9 cellular contexts compared by ENCODE assay signal in genomic region chr10:84012831-84013458, GRCh38.
DNase-seq lines count a peak whose midpoint lies in the region; ATAC-seq and TF ChIP-seq lines count a peak whose summit lies in the region.
"Had no signal": no experiment of that assay in that cellular context is flagged by ENCODE, and none has a peak within 500 bp of the region (broad histone marks: within the 10 kb centered on the region; RNA-seq: fewer than 3 reads in every experiment).

No MANE protein-coding gene starts in this region.

- TF ChIP-seq CTCF in GM23338 (conservative IDR thresholded peaks at IDR 0.05; ENCODE audit: low read depth in 2 of 2) (no peak), prostate gland (IDR thresholded peaks at IDR 0.05) (no peak)

- peak overlapping the region; percentile 37 for H3K27ac Mint-ChIP-seq in activated CD4-positive, alpha-beta memory T cell treated with anti-CD3 and anti-CD28 coated beads, Interleukin-2, amount 10 ng/mL, durations not matched to agents 7 days and 5 days
- no peak overlapping the region for H3K27ac Mint-ChIP-seq in activated CD4-positive, alpha-beta memory T cell treated with anti-CD3 and anti-CD28 coated beads for 36 hours
- no peak overlapping the region for H3K27ac Mint-ChIP-seq in GM23338
- no peak overlapping the region for H3K27ac Mint-ChIP-seq in stimulated activated memory B cell treated with anti-CD40 and anti-IgM and Interleukin-4, amounts not matched to agents 10 μg/mL and 1 μg/mL and 100 μg/mL, for 72 hours

- H3K4me3 Mint-ChIP-seq in activated CD4-positive, alpha-beta memory T cell treated with anti-CD3 and anti-CD28 coated beads, Interleukin-2, amount 10 ng/mL, durations not matched to agents 7 days and 5 days, result no peak overlapping the region
- no peak overlapping the region for H3K4me3 Mint-ChIP-seq in activated CD4-positive, alpha-beta memory T cell treated with anti-CD3 and anti-CD28 coated beads for 36 hours
- H3K4me3 Mint-ChIP-seq in GM23338, result no peak overlapping the region
- H3K4me3 Mint-ChIP-seq in stimulated activated memory B cell treated with anti-CD40 and anti-IgM and Interleukin-4, amounts not matched to agents 10 μg/mL and 1 μg/mL and 100 μg/mL, for 72 hours, result no peak overlapping the region

- peaks cover 4% of the 10 kb centered on the region for H3K36me3 Mint-ChIP-seq in activated CD4-positive, alpha-beta memory T cell treated with anti-CD3 and anti-CD28 coated beads, Interleukin-2, amount 10 ng/mL, durations not matched to agents 7 days and 5 days (ENCODE audit: low read depth)
- no peaks in the 10 kb centered on the region for H3K36me3 Mint-ChIP-seq in activated CD4-positive, alpha-beta memory T cell treated with anti-CD3 and anti-CD28 coated beads for 36 hours
- peaks cover 3% of the 10 kb centered on the region; the same call in 1 of the 3 replicates for H3K36me3 Mint-ChIP-seq in GM23338 (ENCODE audit: low read depth)
- peaks cover 3% of the 10 kb centered on the region for H3K36me3 Mint-ChIP-seq in stimulated activated memory B cell treated with anti-CD40 and anti-IgM and Interleukin-4, amounts not matched to agents 10 μg/mL and 1 μg/mL and 100 μg/mL, for 72 hours

- no peaks in the 10 kb centered on the region for H3K79me2 ChIP-seq in GM23338 (replicated peaks; ENCODE audit: insufficient read depth)

- H3K36me3 ChIP-seq in GM23338 (ENCODE audit: insufficient read depth) (no peaks in the 10 kb centered on the region), prostate gland (no peaks in the 10 kb centered on the region)

- TF ChIP-seq POLR2A in prostate gland (IDR thresholded peaks at IDR 0.05), result no peak

- 70% methylated on average over 2 of the region's 2 CpGs for WGBS in prostate gland

- H3K27ac ChIP-seq in GM23338 (ENCODE audit: low read depth), result no peak overlapping the region
- no peak overlapping the region for H3K27ac ChIP-seq in prostate gland

- peak overlapping the region; percentile 81 for H2AFZ ChIP-seq in GM23338

- intact Hi-C loops in activated CD4-positive, alpha-beta memory T cell treated with anti-CD3 and anti-CD28 coated beads for 36 hours (cut with micrococcal nuclease), result no loop called here
- intact Hi-C loops in prostate gland (cut with DNase I), result no loop called here

- H3K4me2 ChIP-seq in GM23338, result no peak overlapping the region

- POLR2A ChIA-PET in activated CD4-positive, alpha-beta memory T cell treated with anti-CD3 and anti-CD28 coated beads, Interleukin-2, amount 10 ng/mL, durations not matched to agents 7 days and 5 days (lab: Charles Lee), result no interaction called here
- POLR2A ChIA-PET in activated CD4-positive, alpha-beta memory T cell treated with anti-CD3 and anti-CD28 coated beads for 36 hours (lab: Charles Lee), result no interaction called here

- H3K4me1 ChIP-seq in GM23338 (ENCODE audit: insufficient read depth) (0 out of 2 replicates have a peak, but pooled peaks cover 7% of the 10 kb centered on the region), prostate gland (replicated peaks) (no peaks in the 10 kb centered on the region)

- H3F3A ChIP-seq in GM23338 (replicated peaks; ENCODE audit: low read depth), result no peaks in the 10 kb centered on the region

- H4K20me1 ChIP-seq in GM23338 (replicated peaks; ENCODE audit: insufficient read depth), result no peaks in the 10 kb centered on the region

- peaks cover 8% of the 10 kb centered on the region for H3K9me2 ChIP-seq in GM23338 (ENCODE audit: insufficient read depth)

- H3K4me3 ChIP-seq in GM23338 (no peak overlapping the region), prostate gland (no peak overlapping the region)

- no peaks in the 10 kb centered on the region for H3K9me3 Mint-ChIP-seq in activated CD4-positive, alpha-beta memory T cell treated with anti-CD3 and anti-CD28 coated beads, Interleukin-2, amount 10 ng/mL, durations not matched to agents 7 days and 5 days
- no peaks in the 10 kb centered on the region for H3K9me3 Mint-ChIP-seq in activated CD4-positive, alpha-beta memory T cell treated with anti-CD3 and anti-CD28 coated beads for 36 hours
- H3K9me3 Mint-ChIP-seq in GM23338, result peaks cover 7% of the 10 kb centered on the region; the same call in 2 of the 3 replicates
- no peaks in the 10 kb centered on the region for H3K9me3 Mint-ChIP-seq in stimulated activated memory B cell treated with anti-CD40 and anti-IgM and Interleukin-4, amounts not matched to agents 10 μg/mL and 1 μg/mL and 100 μg/mL, for 72 hours

- CTCF ChIA-PET in activated CD4-positive, alpha-beta memory T cell treated with anti-CD3 and anti-CD28 coated beads, Interleukin-2, amount 10 ng/mL, durations not matched to agents 7 days and 5 days (lab: Charles Lee), result interaction anchor here (1.4 kb wide), 1 partner anchor 17 kb away, joined by 3 read pairs; no protein-coding TSS in a partner anchor
- CTCF ChIA-PET in activated CD4-positive, alpha-beta memory T cell treated with anti-CD3 and anti-CD28 coated beads for 36 hours (lab: Charles Lee), result no interaction called here

- H3K27me3 ChIP-seq in GM23338 (ENCODE audit: insufficient read depth) (no peaks in the 10 kb centered on the region), prostate gland (replicated peaks; ENCODE audit: insufficient read depth) (no peaks in the 10 kb centered on the region)

- peaks cover 19% of the 10 kb centered on the region for H3K4me1 Mint-ChIP-seq in activated CD4-positive, alpha-beta memory T cell treated with anti-CD3 and anti-CD28 coated beads, Interleukin-2, amount 10 ng/mL, durations not matched to agents 7 days and 5 days
- peaks cover 4% of the 10 kb centered on the region for H3K4me1 Mint-ChIP-seq in activated CD4-positive, alpha-beta memory T cell treated with anti-CD3 and anti-CD28 coated beads for 36 hours (ENCODE audit: low read depth)
- peaks cover 6% of the 10 kb centered on the region for H3K4me1 Mint-ChIP-seq in GM23338
- peaks cover 6% of the 10 kb centered on the region for H3K4me1 Mint-ChIP-seq in stimulated activated memory B cell treated with anti-CD40 and anti-IgM and Interleukin-4, amounts not matched to agents 10 μg/mL and 1 μg/mL and 100 μg/mL, for 72 hours

- peaks cover 4% of the 10 kb centered on the region for H3K27me3 Mint-ChIP-seq in activated CD4-positive, alpha-beta memory T cell treated with anti-CD3 and anti-CD28 coated beads, Interleukin-2, amount 10 ng/mL, durations not matched to agents 7 days and 5 days
- H3K27me3 Mint-ChIP-seq in activated CD4-positive, alpha-beta memory T cell treated with anti-CD3 and anti-CD28 coated beads for 36 hours, result peaks cover 7% of the 10 kb centered on the region
- H3K27me3 Mint-ChIP-seq in GM23338 (ENCODE audit: insufficient read depth, low read depth, poor library complexity), result no peaks in the 10 kb centered on the region
- H3K27me3 Mint-ChIP-seq in stimulated activated memory B cell treated with anti-CD40 and anti-IgM and Interleukin-4, amounts not matched to agents 10 μg/mL and 1 μg/mL and 100 μg/mL, for 72 hours, result peaks cover 56% of the 10 kb centered on the region

- H3K9me3 ChIP-seq in prostate gland, result no peaks in the 10 kb centered on the region

- ATAC-seq in GM23338, result no peak
- ATAC-seq in HG03342 (IDR thresholded peaks at IDR 0.05; ENCODE audit: unreplicated experiment), result peak; percentile 97
- peak; percentile 82 for ATAC-seq in stimulated activated memory B cell treated with anti-CD40 and anti-IgM and Interleukin-4, amounts not matched to agents 10 μg/mL and 1 μg/mL and 100 μg/mL, for 72 hours
- ATAC-seq: SK-N-SH treated with all-trans-retinoic acid at 6 μM for 48 hours had no signal

- DNase-seq in activated CD4-positive, alpha-beta memory T cell treated with anti-CD3 and anti-CD28 coated beads, Interleukin-2, amount 10 ng/mL, durations not matched to agents 7 days and 5 days, result peak; percentile 24
- DNase-seq in activated CD4-positive, alpha-beta memory T cell treated with anti-CD3 and anti-CD28 coated beads for 36 hours, result no peak
- no peak for DNase-seq in GM23338 (ENCODE audit: low spot score)
- no peak for DNase-seq in activated gamma-delta T cell treated with Interleukin-2 at 50 U/mL for 16 hours
- no peak for DNase-seq in NCI-H446 treated with DMSO at 0.1 percent for 48 hours (lab: John Stamatoyannopoulos, UW)
- no peak for DNase-seq in prostate gland (ENCODE audit: low spot score)

TF ChIP-seq in GM23338, 12 proteins besides CTCF, POLR2A, EP300 and RAD21 (continues in another document):
- no peak for TF ChIP-seq ZNF114 (CRISPR knock-in tag; IDR thresholded peaks at IDR 0.05)
- TF ChIP-seq STAT1 (IDR thresholded peaks at IDR 0.05; ENCODE audit: unreplicated experiment), result no peak
